ENCODE assay signal across 22 cellular contexts in the genomic region with DNA sequence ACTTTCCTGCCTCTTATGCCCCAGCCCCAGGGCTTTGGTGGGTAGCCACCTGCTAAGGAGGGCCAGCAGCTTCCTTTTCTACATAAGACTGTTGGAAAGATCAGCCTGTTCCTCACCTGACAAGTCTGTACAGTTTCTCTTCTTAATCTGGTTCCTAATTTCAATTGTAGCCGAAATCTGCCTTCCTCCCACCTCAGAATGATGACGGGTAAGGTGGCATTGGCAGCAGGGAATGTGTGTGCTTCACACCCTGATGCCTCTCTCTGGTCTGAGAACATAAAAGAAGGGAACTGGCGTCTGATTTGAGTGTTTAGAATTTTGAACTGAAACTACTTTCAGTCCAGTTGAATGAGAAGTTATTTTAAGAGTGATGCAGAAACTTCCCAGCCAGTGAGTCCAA. TPM values are rescaled to one million over a fixed set of nuclear protein-coding genes. Genes with fewer than 3 reads are reported as not detected.
DNase-seq lines count a peak whose midpoint lies in the region; ATAC-seq and TF ChIP-seq lines count a peak whose summit lies in the region.
"Had no signal": no experiment of that assay in that cellular context is flagged by ENCODE, and none has a peak within 500 bp of the region (broad histone marks: within the 10 kb centered on the region; RNA-seq: fewer than 3 reads in every experiment).

No MANE protein-coding gene starts in this region.

- no peak for TF ChIP-seq POLR2A in esophagus squamous epithelium (IDR thresholded peaks at IDR 0.05)

- H3K27ac Mint-ChIP-seq in brain: peak overlapping the region in 3 of 5 experiments; percentile 67 to 84 (median 83)
- peak overlapping the region; percentile 46 for H3K27ac Mint-ChIP-seq in stimulated activated memory B cell treated with anti-CD40 and anti-IgM and Interleukin-4, amounts not matched to agents 10 μg/mL and 1 μg/mL and 100 μg/mL, for 72 hours
- H3K27ac Mint-ChIP-seq in activated naive CD8-positive, alpha-beta T cell treated with anti-CD3 and anti-CD28 coated beads for 36 hours: no peak overlapping the region
- H3K27ac Mint-ChIP-seq: CD4-positive, alpha-beta T cell had no signal

- DNase-seq in RWPE1 (ENCODE audit: low spot score): no peak
- no peak for DNase-seq in esophagus squamous epithelium (lab: John Stamatoyannopoulos, UW)
- DNase-seq in activated naive CD8-positive, alpha-beta T cell treated with anti-CD3 and anti-CD28 coated beads for 36 hours: no peak
- DNase-seq in NCI-H524 treated with DMSO at 0.1 percent for 48 hours (lab: John Stamatoyannopoulos, UW): no peak
- DNase-seq: CD4-positive, alpha-beta T cell; COR-L47; DMS79 treated with DMSO at 0.1 percent for 48 hours; KG1; NCI-H1105 treated with DMSO at 0.1 percent for 48 hours; NCI-H2029 treated with DMSO at 0.1 percent for 48 hours; NCI-H345; NCI-H524; NCI-H82; OCI-M1 had no signal

- no peak for ATAC-seq in stimulated activated memory B cell treated with anti-CD40 and anti-IgM and Interleukin-4, amounts not matched to agents 10 μg/mL and 1 μg/mL and 100 μg/mL, for 72 hours
- ATAC-seq in GM18517 (IDR thresholded peaks at IDR 0.05; ENCODE audit: unreplicated experiment) (no peak), GM19023 (IDR thresholded peaks at IDR 0.05; ENCODE audit: unreplicated experiment) (no peak)
- ATAC-seq: GM12878, HCT116, Right ventricle myocardium inferior had no signal

- no peak overlapping the region for H3K4me3 Mint-ChIP-seq in brain
- H3K4me3 Mint-ChIP-seq in stimulated activated memory B cell treated with anti-CD40 and anti-IgM and Interleukin-4, amounts not matched to agents 10 μg/mL and 1 μg/mL and 100 μg/mL, for 72 hours: no peak overlapping the region
- H3K4me3 Mint-ChIP-seq in activated naive CD8-positive, alpha-beta T cell treated with anti-CD3 and anti-CD28 coated beads for 36 hours: no peak overlapping the region
- H3K4me3 Mint-ChIP-seq: CD4-positive, alpha-beta T cell had no signal

- peaks cover 23 to 58% (median 30%) of the 10 kb centered on the region in 3 donors for H3K4me1 ChIP-seq in esophagus squamous epithelium
- H3K4me1 ChIP-seq: SJSA1 had no signal

- no peaks in the 10 kb centered on the region for H3K27me3 ChIP-seq in esophagus squamous epithelium
- H3K27me3 ChIP-seq: SJSA1 had no signal

- CTCF ChIA-PET in RWPE1 (lab: Yijun Ruan, JAX): no interaction called here

- H3K36me3 Mint-ChIP-seq in brain: peaks cover 44% of the 10 kb centered on the region
- H3K36me3 Mint-ChIP-seq in stimulated activated memory B cell treated with anti-CD40 and anti-IgM and Interleukin-4, amounts not matched to agents 10 μg/mL and 1 μg/mL and 100 μg/mL, for 72 hours: peaks cover 52% of the 10 kb centered on the region
- H3K36me3 Mint-ChIP-seq in activated naive CD8-positive, alpha-beta T cell treated with anti-CD3 and anti-CD28 coated beads for 36 hours: peaks cover 4% of the 10 kb centered on the region

- TF ChIP-seq CTCF in RWPE1 (conservative IDR thresholded peaks at IDR 0.05; ENCODE audit: low read depth): no peak
- TF ChIP-seq CTCF in brain (conservative IDR thresholded peaks at IDR 0.05): no peak
- no peak for TF ChIP-seq CTCF in esophagus squamous epithelium (IDR thresholded peaks at IDR 0.05)

- no peaks in the 10 kb centered on the region for H3K4me1 Mint-ChIP-seq in brain
- peaks cover 18% of the 10 kb centered on the region for H3K4me1 Mint-ChIP-seq in stimulated activated memory B cell treated with anti-CD40 and anti-IgM and Interleukin-4, amounts not matched to agents 10 μg/mL and 1 μg/mL and 100 μg/mL, for 72 hours
- no peaks in the 10 kb centered on the region for H3K4me1 Mint-ChIP-seq in activated naive CD8-positive, alpha-beta T cell treated with anti-CD3 and anti-CD28 coated beads for 36 hours

- peaks cover 11 to 97% (median 41%) of the 10 kb centered on the region in 3 donors for H3K36me3 ChIP-seq in esophagus squamous epithelium

- H3K9me3 ChIP-seq in esophagus squamous epithelium: no peaks in the 10 kb centered on the region
- H3K9me3 ChIP-seq: SJSA1 had no signal

- H3K4me3 ChIP-seq in esophagus squamous epithelium: peak overlapping the region in 1 of 4 donors; percentile 2
- H3K4me3 ChIP-seq: GM12878, SJSA1 had no signal

- POLR2A ChIA-PET in RWPE1 (lab: Yijun Ruan, JAX; ENCODE audit: low non-redundant PET): no interaction called here

- no peaks in the 10 kb centered on the region for H3K27me3 Mint-ChIP-seq in brain
- no peaks in the 10 kb centered on the region for H3K27me3 Mint-ChIP-seq in stimulated activated memory B cell treated with anti-CD40 and anti-IgM and Interleukin-4, amounts not matched to agents 10 μg/mL and 1 μg/mL and 100 μg/mL, for 72 hours
- no peaks in the 10 kb centered on the region for H3K27me3 Mint-ChIP-seq in activated naive CD8-positive, alpha-beta T cell treated with anti-CD3 and anti-CD28 coated beads for 36 hours
- H3K27me3 Mint-ChIP-seq: CD4-positive, alpha-beta T cell had no signal

- WGBS in esophagus squamous epithelium, 2 donors: 29 to 30% methylated on average over 3 of the region's 3 CpGs

- H3K9me3 Mint-ChIP-seq in brain: no peaks in the 10 kb centered on the region
- H3K9me3 Mint-ChIP-seq in stimulated activated memory B cell treated with anti-CD40 and anti-IgM and Interleukin-4, amounts not matched to agents 10 μg/mL and 1 μg/mL and 100 μg/mL, for 72 hours: no peaks in the 10 kb centered on the region
- H3K9me3 Mint-ChIP-seq in activated naive CD8-positive, alpha-beta T cell treated with anti-CD3 and anti-CD28 coated beads for 36 hours: no peaks in the 10 kb centered on the region
- H3K9me3 Mint-ChIP-seq: CD4-positive, alpha-beta T cell had no signal

- intact Hi-C loops in esophagus squamous epithelium (cut with DNase I): no loop called here

- H3K27ac ChIP-seq in RWPE1 (peak overlapping the region; percentile 58), esophagus squamous epithelium (peak overlapping the region; percentile 79 to 87 (median 84))
- H3K27ac ChIP-seq: SJSA1 had no signal

RNA-seq across cellular contexts. Expression of gene MAU2, which starts 16.0 kb away (rescaled TPM):
- polyA plus RNA-seq in brain (ENCODE audit: insufficient read depth, low read depth, low replicate concordance): 26.9 TPM
- total RNA-seq in esophagus squamous epithelium: 10 to 100 TPM; 35.4 to 53.2 (median 39.1) TPM
- total RNA-seq in activated naive CD8-positive, alpha-beta T cell treated with anti-CD3 and anti-CD28 coated beads for 36 hours: 10 to 100 TPM; 39.5 to 39.9 TPM

RNA-seq across cellular contexts. Expression of gene SUGP1, which starts 16.3 kb away (rescaled TPM):
- polyA plus RNA-seq in brain (ENCODE audit: insufficient read depth, low read depth, low replicate concordance): 52.3 TPM
- total RNA-seq in esophagus squamous epithelium: 10 to 100 TPM; 31.0 to 47.4 (median 32.3) TPM
- 10 to 100 TPM; 58.2 to 59.4 TPM for total RNA-seq in activated naive CD8-positive, alpha-beta T cell treated with anti-CD3 and anti-CD28 coated beads for 36 hours
